Comparison of ENCODE assay signal across 1 cellular context in the genomic region with DNA sequence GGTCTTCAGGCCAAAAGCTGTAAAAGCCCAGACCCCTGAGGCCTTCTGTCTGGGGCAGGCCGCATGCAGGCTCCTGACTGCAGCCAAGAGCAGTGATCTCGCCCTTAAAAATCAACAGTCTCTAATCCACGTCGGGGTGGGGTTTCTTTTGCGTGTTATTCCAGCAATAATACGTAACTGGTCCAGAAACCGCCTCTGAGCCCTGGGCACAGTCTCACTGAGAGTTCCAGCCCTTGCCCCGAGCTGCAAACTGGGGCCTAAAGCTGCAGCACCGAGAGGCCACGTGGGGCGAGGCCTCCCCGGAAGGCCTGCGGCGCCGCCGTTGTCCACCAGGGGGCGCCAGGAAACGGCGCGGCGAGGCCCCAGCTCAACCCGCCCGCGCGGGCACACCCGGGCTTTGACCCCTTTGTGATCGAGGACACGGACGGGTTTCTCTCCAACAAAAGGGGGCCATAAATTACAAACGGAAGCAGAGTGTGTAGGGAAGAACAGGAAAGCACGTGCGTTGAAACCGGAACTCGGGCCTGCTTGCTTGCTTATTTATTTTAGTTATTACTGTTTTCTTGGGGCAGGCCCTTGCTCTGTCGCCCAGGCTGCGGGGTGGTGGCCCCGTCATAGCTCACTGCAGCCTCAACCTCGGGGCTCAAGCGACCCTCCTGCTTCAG.
TF ChIP-seq lines count a peak whose summit lies in the region.

No MANE protein-coding gene starts in this region.

TF ChIP-seq in HEK293, 187 proteins besides CTCF, POLR2A, EP300 and RAD21 (continued from another document and continues in another):
- TF ChIP-seq, protein P1, sequence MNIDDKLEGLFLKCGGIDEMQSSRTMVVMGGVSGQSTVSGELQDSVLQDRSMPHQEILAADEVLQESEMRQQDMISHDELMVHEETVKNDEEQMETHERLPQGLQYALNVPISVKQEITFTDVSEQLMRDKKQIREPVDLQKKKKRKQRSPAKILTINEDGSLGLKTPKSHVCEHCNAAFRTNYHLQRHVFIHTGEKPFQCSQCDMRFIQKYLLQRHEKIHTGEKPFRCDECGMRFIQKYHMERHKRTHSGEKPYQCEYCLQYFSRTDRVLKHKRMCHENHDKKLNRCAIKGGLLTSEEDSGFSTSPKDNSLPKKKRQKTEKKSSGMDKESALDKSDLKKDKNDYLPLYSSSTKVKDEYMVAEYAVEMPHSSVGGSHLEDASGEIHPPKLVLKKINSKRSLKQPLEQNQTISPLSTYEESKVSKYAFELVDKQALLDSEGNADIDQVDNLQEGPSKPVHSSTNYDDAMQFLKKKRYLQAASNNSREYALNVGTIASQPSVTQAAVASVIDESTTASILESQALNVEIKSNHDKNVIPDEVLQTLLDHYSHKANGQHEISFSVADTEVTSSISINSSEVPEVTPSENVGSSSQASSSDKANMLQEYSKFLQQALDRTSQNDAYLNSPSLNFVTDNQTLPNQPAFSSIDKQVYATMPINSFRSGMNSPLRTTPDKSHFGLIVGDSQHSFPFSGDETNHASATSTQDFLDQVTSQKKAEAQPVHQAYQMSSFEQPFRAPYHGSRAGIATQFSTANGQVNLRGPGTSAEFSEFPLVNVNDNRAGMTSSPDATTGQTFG (tag by site-specific recombination; IDR thresholded peaks at IDR 0.05; ENCODE audit: borderline replicate concordance) = no peak
- TF ChIP-seq YY2 (tag by site-specific recombination; IDR thresholded peaks at IDR 0.05) = no peak
- TF ChIP-seq, protein P2, sequence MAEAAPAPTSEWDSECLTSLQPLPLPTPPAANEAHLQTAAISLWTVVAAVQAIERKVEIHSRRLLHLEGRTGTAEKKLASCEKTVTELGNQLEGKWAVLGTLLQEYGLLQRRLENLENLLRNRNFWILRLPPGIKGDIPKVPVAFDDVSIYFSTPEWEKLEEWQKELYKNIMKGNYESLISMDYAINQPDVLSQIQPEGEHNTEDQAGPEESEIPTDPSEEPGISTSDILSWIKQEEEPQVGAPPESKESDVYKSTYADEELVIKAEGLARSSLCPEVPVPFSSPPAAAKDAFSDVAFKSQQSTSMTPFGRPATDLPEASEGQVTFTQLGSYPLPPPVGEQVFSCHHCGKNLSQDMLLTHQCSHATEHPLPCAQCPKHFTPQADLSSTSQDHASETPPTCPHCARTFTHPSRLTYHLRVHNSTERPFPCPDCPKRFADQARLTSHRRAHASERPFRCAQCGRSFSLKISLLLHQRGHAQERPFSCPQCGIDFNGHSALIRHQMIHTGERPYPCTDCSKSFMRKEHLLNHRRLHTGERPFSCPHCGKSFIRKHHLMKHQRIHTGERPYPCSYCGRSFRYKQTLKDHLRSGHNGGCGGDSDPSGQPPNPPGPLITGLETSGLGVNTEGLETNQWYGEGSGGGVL (tag by site-specific recombination; IDR thresholded peaks at IDR 0.05) = no peak
- TF ChIP-seq ZNF621 (tag by site-specific recombination; IDR thresholded peaks at IDR 0.05) = no peak
- TF ChIP-seq, protein P3, sequence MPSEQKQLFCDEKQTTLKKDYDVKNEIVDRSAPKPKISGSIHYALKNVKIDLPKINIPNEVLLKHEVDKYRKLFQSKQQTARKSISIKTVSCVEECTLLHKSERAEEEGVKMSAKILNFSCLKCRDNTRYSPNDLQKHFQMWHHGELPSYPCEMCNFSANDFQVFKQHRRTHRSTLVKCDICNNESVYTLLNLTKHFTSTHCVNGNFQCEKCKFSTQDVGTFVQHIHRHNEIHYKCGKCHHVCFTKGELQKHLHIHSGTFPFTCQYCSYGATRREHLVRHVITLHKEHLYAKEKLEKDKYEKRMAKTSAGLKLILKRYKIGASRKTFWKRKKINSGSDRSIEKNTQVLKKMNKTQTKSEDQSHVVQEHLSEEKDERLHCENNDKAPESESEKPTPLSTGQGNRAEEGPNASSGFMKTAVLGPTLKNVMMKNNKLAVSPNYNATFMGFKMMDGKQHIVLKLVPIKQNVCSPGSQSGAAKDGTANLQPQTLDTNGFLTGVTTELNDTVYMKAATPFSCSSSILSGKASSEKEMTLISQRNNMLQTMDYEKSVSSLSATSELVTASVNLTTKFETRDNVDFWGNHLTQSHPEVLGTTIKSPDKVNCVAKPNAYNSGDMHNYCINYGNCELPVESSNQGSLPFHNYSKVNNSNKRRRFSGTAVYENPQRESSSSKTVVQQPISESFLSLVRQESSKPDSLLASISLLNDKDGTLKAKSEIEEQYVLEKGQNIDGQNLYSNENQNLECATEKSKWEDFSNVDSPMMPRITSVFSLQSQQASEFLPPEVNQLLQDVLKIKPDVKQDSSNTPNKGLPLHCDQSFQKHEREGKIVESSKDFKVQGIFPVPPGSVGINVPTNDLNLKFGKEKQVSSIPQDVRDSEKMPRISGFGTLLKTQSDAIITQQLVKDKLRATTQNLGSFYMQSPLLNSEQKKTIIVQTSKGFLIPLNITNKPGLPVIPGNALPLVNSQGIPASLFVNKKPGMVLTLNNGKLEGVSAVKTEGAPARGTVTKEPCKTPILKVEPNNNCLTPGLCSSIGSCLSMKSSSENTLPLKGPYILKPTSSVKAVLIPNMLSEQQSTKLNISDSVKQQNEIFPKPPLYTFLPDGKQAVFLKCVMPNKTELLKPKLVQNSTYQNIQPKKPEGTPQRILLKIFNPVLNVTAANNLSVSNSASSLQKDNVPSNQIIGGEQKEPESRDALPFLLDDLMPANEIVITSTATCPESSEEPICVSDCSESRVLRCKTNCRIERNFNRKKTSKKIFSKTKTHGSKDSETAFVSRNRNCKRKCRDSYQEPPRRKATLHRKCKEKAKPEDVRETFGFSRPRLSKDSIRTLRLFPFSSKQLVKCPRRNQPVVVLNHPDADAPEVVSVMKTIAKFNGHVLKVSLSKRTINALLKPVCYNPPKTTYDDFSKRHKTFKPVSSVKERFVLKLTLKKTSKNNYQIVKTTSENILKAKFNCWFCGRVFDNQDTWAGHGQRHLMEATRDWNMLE (tag by site-specific recombination; conservative IDR thresholded peaks at IDR 0.05; ENCODE audit: low read depth) = peak; percentile 46
- no peak for TF ChIP-seq ZNF202 (tag by site-specific recombination; IDR thresholded peaks at IDR 0.05; ENCODE audit: borderline replicate concordance)
- TF ChIP-seq ZNF501 (tag by site-specific recombination; IDR thresholded peaks at IDR 0.05) = peak; percentile 94
- peak; percentile 51 for TF ChIP-seq ZIC2 (tag by site-specific recombination; IDR thresholded peaks at IDR 0.05)
- no peak for TF ChIP-seq ZNF184 (tag by site-specific recombination; IDR thresholded peaks at IDR 0.05)
- TF ChIP-seq ZNF341 (tag by site-specific recombination; IDR thresholded peaks at IDR 0.05; ENCODE audit: low read depth) = no peak
- TF ChIP-seq ZNF610 (tag by site-specific recombination; IDR thresholded peaks at IDR 0.05; ENCODE audit: borderline replicate concordance) = peak; percentile 69; the same call in 1 of the 2 replicates
- TF ChIP-seq HOXA7 (CRISPR knock-in tag; IDR thresholded peaks at IDR 0.05; ENCODE audit: borderline replicate concordance) = no peak
- no peak for TF ChIP-seq ZNF658 (tag by site-specific recombination; IDR thresholded peaks at IDR 0.05)
- TF ChIP-seq, protein P4, sequence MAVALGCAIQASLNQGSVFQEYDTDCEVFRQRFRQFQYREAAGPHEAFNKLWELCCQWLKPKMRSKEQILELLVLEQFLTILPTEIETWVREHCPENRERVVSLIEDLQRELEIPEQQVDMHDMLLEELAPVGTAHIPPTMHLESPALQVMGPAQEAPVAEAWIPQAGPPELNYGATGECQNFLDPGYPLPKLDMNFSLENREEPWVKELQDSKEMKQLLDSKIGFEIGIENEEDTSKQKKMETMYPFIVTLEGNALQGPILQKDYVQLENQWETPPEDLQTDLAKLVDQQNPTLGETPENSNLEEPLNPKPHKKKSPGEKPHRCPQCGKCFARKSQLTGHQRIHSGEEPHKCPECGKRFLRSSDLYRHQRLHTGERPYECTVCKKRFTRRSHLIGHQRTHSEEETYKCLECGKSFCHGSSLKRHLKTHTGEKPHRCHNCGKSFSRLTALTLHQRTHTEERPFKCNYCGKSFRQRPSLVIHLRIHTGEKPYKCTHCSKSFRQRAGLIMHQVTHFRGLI (tag by site-specific recombination; IDR thresholded peaks at IDR 0.05) = peak; percentile 62; the same call in 1 of the 2 replicates
- TF ChIP-seq ZNF785 (tag by site-specific recombination; IDR thresholded peaks at IDR 0.05) = no peak
- no peak for TF ChIP-seq GLI2 (tag by site-specific recombination; IDR thresholded peaks at IDR 0.05; ENCODE audit: borderline replicate concordance, low read depth)
- peak; percentile 42 for TF ChIP-seq ZNF654 (tag by site-specific recombination; IDR thresholded peaks at IDR 0.05; ENCODE audit: low read depth)
- no peak for TF ChIP-seq ZNF433 (tag by site-specific recombination; IDR thresholded peaks at IDR 0.05; ENCODE audit: low read depth)
- TF ChIP-seq ZNF350 (tag by site-specific recombination; IDR thresholded peaks at IDR 0.05) = no peak
- TF ChIP-seq, protein P5, sequence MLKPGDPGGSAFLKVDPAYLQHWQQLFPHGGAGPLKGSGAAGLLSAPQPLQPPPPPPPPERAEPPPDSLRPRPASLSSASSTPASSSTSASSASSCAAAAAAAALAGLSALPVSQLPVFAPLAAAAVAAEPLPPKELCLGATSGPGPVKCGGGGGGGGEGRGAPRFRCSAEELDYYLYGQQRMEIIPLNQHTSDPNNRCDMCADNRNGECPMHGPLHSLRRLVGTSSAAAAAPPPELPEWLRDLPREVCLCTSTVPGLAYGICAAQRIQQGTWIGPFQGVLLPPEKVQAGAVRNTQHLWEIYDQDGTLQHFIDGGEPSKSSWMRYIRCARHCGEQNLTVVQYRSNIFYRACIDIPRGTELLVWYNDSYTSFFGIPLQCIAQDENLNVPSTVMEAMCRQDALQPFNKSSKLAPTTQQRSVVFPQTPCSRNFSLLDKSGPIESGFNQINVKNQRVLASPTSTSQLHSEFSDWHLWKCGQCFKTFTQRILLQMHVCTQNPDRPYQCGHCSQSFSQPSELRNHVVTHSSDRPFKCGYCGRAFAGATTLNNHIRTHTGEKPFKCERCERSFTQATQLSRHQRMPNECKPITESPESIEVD (tag by site-specific recombination; IDR thresholded peaks at IDR 0.05) = no peak
- TF ChIP-seq, protein P6, sequence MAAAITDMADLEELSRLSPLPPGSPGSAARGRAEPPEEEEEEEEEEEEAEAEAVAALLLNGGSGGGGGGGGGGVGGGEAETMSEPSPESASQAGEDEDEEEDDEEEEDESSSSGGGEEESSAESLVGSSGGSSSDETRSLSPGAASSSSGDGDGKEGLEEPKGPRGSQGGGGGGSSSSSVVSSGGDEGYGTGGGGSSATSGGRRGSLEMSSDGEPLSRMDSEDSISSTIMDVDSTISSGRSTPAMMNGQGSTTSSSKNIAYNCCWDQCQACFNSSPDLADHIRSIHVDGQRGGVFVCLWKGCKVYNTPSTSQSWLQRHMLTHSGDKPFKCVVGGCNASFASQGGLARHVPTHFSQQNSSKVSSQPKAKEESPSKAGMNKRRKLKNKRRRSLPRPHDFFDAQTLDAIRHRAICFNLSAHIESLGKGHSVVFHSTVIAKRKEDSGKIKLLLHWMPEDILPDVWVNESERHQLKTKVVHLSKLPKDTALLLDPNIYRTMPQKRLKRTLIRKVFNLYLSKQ (tag by site-specific recombination; IDR thresholded peaks at IDR 0.05; ENCODE audit: borderline replicate concordance) = no peak
- TF ChIP-seq ZNF266 (tag by site-specific recombination; IDR thresholded peaks at IDR 0.05; ENCODE audit: low read depth) = no peak
- TF ChIP-seq TCF7L2 (IDR thresholded peaks at IDR 0.05; ENCODE audit: borderline replicate concordance, low read depth, low read length) = no peak
- peak; percentile 96 for TF ChIP-seq GLIS2 (tag by site-specific recombination; IDR thresholded peaks at IDR 0.05)
- 0 out of 2 replicates have a peak, but pooled peaks have one; percentile 47 for TF ChIP-seq BCL11B (tag by site-specific recombination; IDR thresholded peaks at IDR 0.05; ENCODE audit: low read depth)
- TF ChIP-seq, protein P7, sequence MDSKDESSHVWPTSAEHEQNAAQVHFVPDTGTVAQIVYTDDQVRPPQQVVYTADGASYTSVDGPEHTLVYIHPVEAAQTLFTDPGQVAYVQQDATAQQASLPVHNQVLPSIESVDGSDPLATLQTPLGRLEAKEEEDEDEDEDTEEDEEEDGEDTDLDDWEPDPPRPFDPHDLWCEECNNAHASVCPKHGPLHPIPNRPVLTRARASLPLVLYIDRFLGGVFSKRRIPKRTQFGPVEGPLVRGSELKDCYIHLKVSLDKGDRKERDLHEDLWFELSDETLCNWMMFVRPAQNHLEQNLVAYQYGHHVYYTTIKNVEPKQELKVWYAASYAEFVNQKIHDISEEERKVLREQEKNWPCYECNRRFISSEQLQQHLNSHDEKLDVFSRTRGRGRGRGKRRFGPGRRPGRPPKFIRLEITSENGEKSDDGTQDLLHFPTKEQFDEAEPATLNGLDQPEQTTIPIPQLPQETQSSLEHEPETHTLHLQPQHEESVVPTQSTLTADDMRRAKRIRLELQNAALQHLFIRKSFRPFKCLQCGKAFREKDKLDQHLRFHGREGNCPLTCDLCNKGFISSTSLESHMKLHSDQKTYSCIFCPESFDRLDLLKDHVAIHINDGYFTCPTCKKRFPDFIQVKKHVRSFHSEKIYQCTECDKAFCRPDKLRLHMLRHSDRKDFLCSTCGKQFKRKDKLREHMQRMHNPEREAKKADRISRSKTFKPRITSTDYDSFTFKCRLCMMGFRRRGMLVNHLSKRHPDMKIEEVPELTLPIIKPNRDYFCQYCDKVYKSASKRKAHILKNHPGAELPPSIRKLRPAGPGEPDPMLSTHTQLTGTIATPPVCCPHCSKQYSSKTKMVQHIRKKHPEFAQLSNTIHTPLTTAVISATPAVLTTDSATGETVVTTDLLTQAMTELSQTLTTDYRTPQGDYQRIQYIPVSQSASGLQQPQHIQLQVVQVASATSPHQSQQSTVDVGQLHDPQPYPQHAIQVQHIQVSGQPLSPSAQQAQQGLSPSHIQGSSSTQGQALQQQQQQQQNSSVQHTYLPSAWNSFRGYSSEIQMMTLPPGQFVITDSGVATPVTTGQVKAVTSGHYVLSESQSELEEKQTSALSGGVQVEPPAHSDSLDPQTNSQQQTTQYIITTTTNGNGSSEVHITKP (tag by site-specific recombination; IDR thresholded peaks at IDR 0.05) = no peak
- no peak for TF ChIP-seq ZNF114 (tag by site-specific recombination; IDR thresholded peaks at IDR 0.05)
- no peak for TF ChIP-seq ZBTB1 (tag by site-specific recombination; IDR thresholded peaks at IDR 0.05)
- 0 out of 2 replicates have a peak, but pooled peaks have one; percentile 44 for TF ChIP-seq YY1 (tag by site-specific recombination; IDR thresholded peaks at IDR 0.05)
- no peak for TF ChIP-seq ZNF404 (tag by site-specific recombination; IDR thresholded peaks at IDR 0.05)
- TF ChIP-seq ZNF558 (tag by site-specific recombination; IDR thresholded peaks at IDR 0.05) = no peak
- peak; percentile 50 for TF ChIP-seq SCRT2 (tag by site-specific recombination; IDR thresholded peaks at IDR 0.05)
- TF ChIP-seq, protein P8, sequence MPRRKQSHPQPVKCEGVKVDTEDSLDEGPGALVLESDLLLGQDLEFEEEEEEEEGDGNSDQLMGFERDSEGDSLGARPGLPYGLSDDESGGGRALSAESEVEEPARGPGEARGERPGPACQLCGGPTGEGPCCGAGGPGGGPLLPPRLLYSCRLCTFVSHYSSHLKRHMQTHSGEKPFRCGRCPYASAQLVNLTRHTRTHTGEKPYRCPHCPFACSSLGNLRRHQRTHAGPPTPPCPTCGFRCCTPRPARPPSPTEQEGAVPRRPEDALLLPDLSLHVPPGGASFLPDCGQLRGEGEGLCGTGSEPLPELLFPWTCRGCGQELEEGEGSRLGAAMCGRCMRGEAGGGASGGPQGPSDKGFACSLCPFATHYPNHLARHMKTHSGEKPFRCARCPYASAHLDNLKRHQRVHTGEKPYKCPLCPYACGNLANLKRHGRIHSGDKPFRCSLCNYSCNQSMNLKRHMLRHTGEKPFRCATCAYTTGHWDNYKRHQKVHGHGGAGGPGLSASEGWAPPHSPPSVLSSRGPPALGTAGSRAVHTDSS (tag by site-specific recombination; IDR thresholded peaks at IDR 0.05) = no peak
